ENCODE assay signal across 16 cellular contexts in genomic region chr15:65653341-65653740, GRCh38. TPM values are rescaled to one million over a fixed set of nuclear protein-coding genes. Genes with fewer than 3 reads are reported as not detected.
DNase-seq lines count a peak whose midpoint lies in the region; ATAC-seq and TF ChIP-seq lines count a peak whose summit lies in the region.
"Had no signal": no experiment of that assay in that cellular context is flagged by ENCODE, and none has a peak within 500 bp of the region (broad histone marks: within the 10 kb centered on the region; RNA-seq: fewer than 3 reads in every experiment).

No MANE protein-coding gene starts in this region.

- ATAC-seq in activated CD4-positive, alpha-beta T cell treated with anti-CD3 and anti-CD28 coated beads for 36 hours: peak; percentile 36
- no peak for ATAC-seq in stimulated activated effector memory CD8-positive, alpha-beta T cell treated with anti-CD3 and anti-CD28 coated beads, Interleukin-12 subunit alpha, Interleukin-12 subunit beta, amount 100 ng/mL, for 72 hours
- ATAC-seq in GM18519 (IDR thresholded peaks at IDR 0.05; ENCODE audit: low FRiP score, unreplicated experiment): no peak

- TF ChIP-seq RAD21 in SK-N-SH (IDR thresholded peaks at IDR 0.05; ENCODE audit: low read length): no peak

- no peaks in the 10 kb centered on the region for H3K79me2 ChIP-seq in SK-N-SH (ENCODE audit: insufficient read depth)
- H3K79me2 ChIP-seq: hepatocyte had no signal

- CTCF ChIA-PET in activated CD4-positive, alpha-beta T cell treated with anti-CD3 and anti-CD28 coated beads for 36 hours (lab: Charles Lee): interaction anchor here (0.9 kb wide), 1 partner anchor 14 kb away, joined by 3 read pairs; no protein-coding TSS in a partner anchor
- CTCF ChIA-PET in SK-N-SH (lab: Yijun Ruan, JAX): interaction anchor here (0.6 to 2.3 kb wide), 6 partner anchors 9 to 185 kb away, joined by 3 to 9 read pairs (median 4); no protein-coding TSS in a partner anchor

- TF ChIP-seq CTCF in SK-N-SH (IDR thresholded peaks at IDR 0.05) (no peak), epithelial cell of esophagus (IDR thresholded peaks at IDR 0.05; ENCODE audit: insufficient read depth, low read depth, low read length, missing control alignments) (no peak), BE2C (IDR thresholded peaks at IDR 0.05; ENCODE audit: low read depth, low read length) (no peak)

- no peak for TF ChIP-seq EP300 in SK-N-SH (IDR thresholded peaks at IDR 0.05; ENCODE audit: borderline replicate concordance in 1 of 2, low read depth in 1 of 2, low read length in 1 of 2)

- peaks cover 9% of the 10 kb centered on the region for H3K36me3 Mint-ChIP-seq in activated CD4-positive, alpha-beta T cell treated with anti-CD3 and anti-CD28 coated beads for 36 hours (ENCODE audit: low read depth)
- peaks cover 75% of the 10 kb centered on the region for H3K36me3 Mint-ChIP-seq in stimulated activated effector memory CD8-positive, alpha-beta T cell treated with anti-CD3 and anti-CD28 coated beads, Interleukin-12 subunit alpha, Interleukin-12 subunit beta, amount 100 ng/mL, for 72 hours

- H3K4me3 ChIP-seq in SK-N-SH (ENCODE audit: low read depth in 2 of 2, low read length in 1 of 2) (no peak overlapping the region), epithelial cell of esophagus (ENCODE audit: low read length) (no peak overlapping the region), BE2C (ENCODE audit: low read depth, low read length) (no peak overlapping the region)
- H3K4me3 ChIP-seq: hepatocyte, left ventricle myocardium inferior, tibial artery had no signal

- no peak overlapping the region for H3K9ac ChIP-seq in SK-N-SH

- no peaks in the 10 kb centered on the region for H3K9me3 Mint-ChIP-seq in activated CD4-positive, alpha-beta T cell treated with anti-CD3 and anti-CD28 coated beads for 36 hours (ENCODE audit: low read depth)
- H3K9me3 Mint-ChIP-seq in stimulated activated effector memory CD8-positive, alpha-beta T cell treated with anti-CD3 and anti-CD28 coated beads, Interleukin-12 subunit alpha, Interleukin-12 subunit beta, amount 100 ng/mL, for 72 hours: no peaks in the 10 kb centered on the region
- H3K9me3 Mint-ChIP-seq: activated CD4-positive, alpha-beta memory T cell treated with anti-CD3 and anti-CD28 coated beads for 36 hours had no signal

- no peaks in the 10 kb centered on the region for H3K9me2 ChIP-seq in SK-N-SH

- H3K4me1 ChIP-seq in SK-N-SH (ENCODE audit: control insufficient read depth in 1 of 2, insufficient read depth in 2 of 2, low read depth in 1 of 2, low read length in 1 of 2): peaks cover 11 to 21% of the 10 kb centered on the region in 2 experiments
- no peaks in the 10 kb centered on the region; the same call in 1 of the 2 replicates for H3K4me1 ChIP-seq in BE2C
- H3K4me1 ChIP-seq: tibial artery had no signal

- peaks cover 5% of the 10 kb centered on the region for H3K4me1 Mint-ChIP-seq in activated CD4-positive, alpha-beta T cell treated with anti-CD3 and anti-CD28 coated beads for 36 hours
- peaks cover 8% of the 10 kb centered on the region for H3K4me1 Mint-ChIP-seq in stimulated activated effector memory CD8-positive, alpha-beta T cell treated with anti-CD3 and anti-CD28 coated beads, Interleukin-12 subunit alpha, Interleukin-12 subunit beta, amount 100 ng/mL, for 72 hours

- H3K27me3 ChIP-seq in SK-N-SH (ENCODE audit: insufficient read depth) (no peaks in the 10 kb centered on the region), BE2C (no peaks in the 10 kb centered on the region)
- H3K27me3 ChIP-seq: hepatocyte, tibial artery had no signal

- no peak for DNase-seq in activated CD4-positive, alpha-beta T cell treated with anti-CD3 and anti-CD28 coated beads for 36 hours
- no peak for DNase-seq in activated CD4-positive, alpha-beta T cell treated with anti-CD3 and anti-CD28 coated beads, Interleukin-2, amount 50 U/mL, for 1 hour
- DNase-seq in SK-N-SH: no peak
- DNase-seq in epithelial cell of esophagus (ENCODE audit: low read depth): peak; percentile 54
- DNase-seq in stimulated activated effector memory CD8-positive, alpha-beta T cell treated with anti-CD3 and anti-CD28 coated beads, Interleukin-12 subunit alpha, Interleukin-12 subunit beta, amount 100 ng/mL, for 72 hours (ENCODE audit: low spot score in 2 of 2): no peak
- DNase-seq in BE2C: no peak
- no peak for DNase-seq in HuH-7.5 (ENCODE audit: low spot score)
- DNase-seq: activated CD4-positive, alpha-beta memory T cell treated with anti-CD3 and anti-CD28 coated beads for 36 hours; activated gamma-delta T cell treated with Interleukin-2 at 50 U/mL for 16 hours; left ventricle myocardium inferior; NCI-H1092; stimulated activated CD4-positive, alpha-beta T cell treated with anti-CD3 and anti-CD28 coated beads, Interleukin-1b, Interleukin-23, amount 100 ng/mL, for 48 hours; tibial artery had no signal

- H3K27me3 Mint-ChIP-seq in activated CD4-positive, alpha-beta T cell treated with anti-CD3 and anti-CD28 coated beads for 36 hours: no peaks in the 10 kb centered on the region
- H3K27me3 Mint-ChIP-seq: activated CD4-positive, alpha-beta memory T cell treated with anti-CD3 and anti-CD28 coated beads for 36 hours had no signal

- H3K27ac Mint-ChIP-seq in activated CD4-positive, alpha-beta T cell treated with anti-CD3 and anti-CD28 coated beads for 36 hours: no peak overlapping the region
- peak overlapping the region; percentile 70 for H3K27ac Mint-ChIP-seq in stimulated activated effector memory CD8-positive, alpha-beta T cell treated with anti-CD3 and anti-CD28 coated beads, Interleukin-12 subunit alpha, Interleukin-12 subunit beta, amount 100 ng/mL, for 72 hours
- H3K27ac Mint-ChIP-seq: activated CD4-positive, alpha-beta memory T cell treated with anti-CD3 and anti-CD28 coated beads for 36 hours had no signal

- H3K4me3 Mint-ChIP-seq in activated CD4-positive, alpha-beta T cell treated with anti-CD3 and anti-CD28 coated beads for 36 hours: no peak overlapping the region
- no peak overlapping the region for H3K4me3 Mint-ChIP-seq in stimulated activated effector memory CD8-positive, alpha-beta T cell treated with anti-CD3 and anti-CD28 coated beads, Interleukin-12 subunit alpha, Interleukin-12 subunit beta, amount 100 ng/mL, for 72 hours
- H3K4me3 Mint-ChIP-seq: activated CD4-positive, alpha-beta memory T cell treated with anti-CD3 and anti-CD28 coated beads for 36 hours had no signal

- no peaks in the 10 kb centered on the region for H4K20me1 ChIP-seq in SK-N-SH (ENCODE audit: insufficient read depth)

- H3K36me3 ChIP-seq in SK-N-SH (replicated peaks in 1 of 2; ENCODE audit: control insufficient read depth in 1 of 2, insufficient read depth in 2 of 2, low read length in 1 of 2) (peaks cover 5 to 7% of the 10 kb centered on the region in 2 experiments), BE2C (no peaks in the 10 kb centered on the region; the same call in none of the 2 replicates)

- H3K4me2 ChIP-seq in SK-N-SH: no peak overlapping the region
- H3K4me2 ChIP-seq: hepatocyte had no signal

- intact Hi-C loops in activated CD4-positive, alpha-beta T cell treated with anti-CD3 and anti-CD28 coated beads for 36 hours (cut with DNase I, micrococcal nuclease): no loop called here

- H3F3A ChIP-seq in SK-N-SH (replicated peaks; ENCODE audit: insufficient read depth): peaks cover 11% of the 10 kb centered on the region

- H2AFZ ChIP-seq in SK-N-SH (ENCODE audit: low read depth): no peak overlapping the region
- H2AFZ ChIP-seq: hepatocyte had no signal

- H3K27ac ChIP-seq in SK-N-SH (ENCODE audit: low read depth in 2 of 2, low read length in 1 of 2): peak overlapping the region in 1 of 2 experiments; percentile 28; a peak in 2 of 4 replicates
- H3K27ac ChIP-seq: 22Rv1, hepatocyte, left ventricle myocardium inferior, tibial artery had no signal

- POLR2A ChIA-PET in activated CD4-positive, alpha-beta T cell treated with anti-CD3 and anti-CD28 coated beads for 36 hours (lab: Charles Lee): no interaction called here
- POLR2A ChIA-PET in SK-N-SH (lab: Yijun Ruan, JAX): no interaction called here

- no peaks in the 10 kb centered on the region for H3K9me3 ChIP-seq in SK-N-SH
- no peaks in the 10 kb centered on the region for H3K9me3 ChIP-seq in BE2C
- H3K9me3 ChIP-seq: left ventricle myocardium inferior, tibial artery had no signal

TF ChIP-seq in SK-N-SH, 30 proteins besides CTCF, POLR2A, EP300 and RAD21:
- no peak for TF ChIP-seq CHD2 (IDR thresholded peaks at IDR 0.05; ENCODE audit: low read length, partially characterized antibody)
- TF ChIP-seq FOXM1 (IDR thresholded peaks at IDR 0.05; ENCODE audit: low read depth): no peak
- TF ChIP-seq USF1 (IDR thresholded peaks at IDR 0.05; ENCODE audit: borderline replicate concordance, low read depth): no peak
- TF ChIP-seq NFIC (IDR thresholded peaks at IDR 0.05; ENCODE audit: borderline replicate concordance): no peak
- TF ChIP-seq MAX (IDR thresholded peaks at IDR 0.05; ENCODE audit: low read depth): no peak
- TF ChIP-seq SMC3 (IDR thresholded peaks at IDR 0.05; ENCODE audit: low read depth, low read length): no peak
- no peak for TF ChIP-seq SIN3A (IDR thresholded peaks at IDR 0.05; ENCODE audit: borderline replicate concordance, low read depth, low read length)
- TF ChIP-seq RXRA (IDR thresholded peaks at IDR 0.05; ENCODE audit: borderline replicate concordance, low read depth): no peak
- peak; percentile 48; the same call in 1 of the 2 replicates for TF ChIP-seq FOSL2 (IDR thresholded peaks at IDR 0.05; ENCODE audit: borderline replicate concordance, low read depth)
- TF ChIP-seq JUND (IDR thresholded peaks at IDR 0.05): peak; percentile 44; the same call in 1 of the 2 replicates
TF ChIP-seq in SK-N-SH: peak in this region for 2.

RNA-seq across cellular contexts. Expression of gene SLC24A1, which starts 31.6 kb away (rescaled TPM):
- 1 to 10 TPM; 8.0 to 9.5 TPM for total RNA-seq in activated CD4-positive, alpha-beta T cell treated with anti-CD3 and anti-CD28 coated beads for 36 hours
- 7.7 and 8.7 TPM in 2 replicates for polyA plus RNA-seq in SK-N-SH (2012; rRNA removed)
- 7.4 and 7.9 TPM in 2 replicates for polyA plus RNA-seq in SK-N-SH (2012; cell fraction: cytosol; rRNA removed)
- 6.3 and 9.0 TPM in 2 replicates for polyA plus RNA-seq in SK-N-SH (2012; cell fraction: nucleus; rRNA removed)
- 3.8 TPM for polyA plus RNA-seq in BE2C (2012; ENCODE audit: insufficient read depth, insufficient read length, low read depth)

RNA-seq across cellular contexts. Expression of gene INTS14, which starts 42.4 kb away (rescaled TPM):
- 10 to 100 TPM; 49.2 to 59.8 TPM for total RNA-seq in activated CD4-positive, alpha-beta T cell treated with anti-CD3 and anti-CD28 coated beads for 36 hours
- 44.9 and 55.5 TPM in 2 replicates for polyA plus RNA-seq in SK-N-SH (2012; rRNA removed)
- 56.5 and 57.5 TPM in 2 replicates for polyA plus RNA-seq in SK-N-SH (2012; cell fraction: cytosol; rRNA removed)
- 64.6 and 71.7 TPM in 2 replicates for polyA plus RNA-seq in SK-N-SH (2012; cell fraction: nucleus; rRNA removed)
- polyA plus RNA-seq in BE2C (2012; ENCODE audit: insufficient read depth, insufficient read length, low read depth): 49.4 TPM
